ENCODE assay signal across 9 cellular contexts in genomic region chr5:140926903-140927573, GRCh38. TPM values are rescaled to one million over a fixed set of nuclear protein-coding genes. Genes with fewer than 3 reads are reported as not detected.
DNase-seq lines count a peak whose midpoint lies in the region; TF ChIP-seq lines count a peak whose summit lies in the region.
"Had no signal": no experiment of that assay in that cellular context is flagged by ENCODE, and none has a peak within 500 bp of the region (broad histone marks: within the 10 kb centered on the region; RNA-seq: fewer than 3 reads in every experiment).

No MANE protein-coding gene starts in this region.

- peak overlapping the region; percentile 29 for H3K4me3 ChIP-seq in astrocyte of the cerebellum (ENCODE audit: low read depth, low read length)
- H3K4me3 ChIP-seq: SJSA1 had no signal

- in situ Hi-C loops in astrocyte of the cerebellum (cut with HindIII; ENCODE audit: low sequenced_read_pairs) = no loop called here

- no peak overlapping the region for H3K27ac Mint-ChIP-seq in immature natural killer cell
- no peak overlapping the region for H3K27ac Mint-ChIP-seq in stimulated activated naive CD8-positive, alpha-beta T cell treated with anti-CD3 and anti-CD28 coated beads, Interleukin-15, Interleukin-2, amounts not matched to agents 100 ng/mL and 50 ng/mL, for 24 hours

- peaks cover 6 to 8% of the 10 kb centered on the region in 2 donors for H3K4me1 Mint-ChIP-seq in immature natural killer cell
- peaks cover 6% of the 10 kb centered on the region for H3K4me1 Mint-ChIP-seq in stimulated activated naive CD8-positive, alpha-beta T cell treated with anti-CD3 and anti-CD28 coated beads, Interleukin-15, Interleukin-2, amounts not matched to agents 100 ng/mL and 50 ng/mL, for 24 hours (ENCODE audit: low read depth)

- no peak for TF ChIP-seq CTCF in astrocyte of the cerebellum (IDR thresholded peaks at IDR 0.05; ENCODE audit: low read depth, low read length, missing control alignments)

- peaks cover 7 to 21% (median 12%) of the 10 kb centered on the region in 3 donors for H3K27me3 Mint-ChIP-seq in immature natural killer cell (ENCODE audit: low read depth in 3 of 3)
- H3K27me3 Mint-ChIP-seq in stimulated activated naive CD8-positive, alpha-beta T cell treated with anti-CD3 and anti-CD28 coated beads, Interleukin-15, Interleukin-2, amounts not matched to agents 100 ng/mL and 50 ng/mL, for 24 hours = peaks cover 61% of the 10 kb centered on the region

- H3K4me3 Mint-ChIP-seq in immature natural killer cell = peak overlapping the region; percentile 50 to 64 (median 54)
- H3K4me3 Mint-ChIP-seq in stimulated activated naive CD8-positive, alpha-beta T cell treated with anti-CD3 and anti-CD28 coated beads, Interleukin-15, Interleukin-2, amounts not matched to agents 100 ng/mL and 50 ng/mL, for 24 hours = peak overlapping the region; percentile 7

- no peaks in the 10 kb centered on the region for H3K36me3 Mint-ChIP-seq in immature natural killer cell
- H3K36me3 Mint-ChIP-seq in stimulated activated naive CD8-positive, alpha-beta T cell treated with anti-CD3 and anti-CD28 coated beads, Interleukin-15, Interleukin-2, amounts not matched to agents 100 ng/mL and 50 ng/mL, for 24 hours (ENCODE audit: low read depth) = no peaks in the 10 kb centered on the region

- H3K9me3 Mint-ChIP-seq in immature natural killer cell = peaks cover 4 to 47% (median 5%) of the 10 kb centered on the region in 6 donors
- H3K9me3 Mint-ChIP-seq in stimulated activated naive CD8-positive, alpha-beta T cell treated with anti-CD3 and anti-CD28 coated beads, Interleukin-15, Interleukin-2, amounts not matched to agents 100 ng/mL and 50 ng/mL, for 24 hours = no peaks in the 10 kb centered on the region

- DNase-seq in NCI-H2196 (lab: John Stamatoyannopoulos, UW; ENCODE audit: unreplicated experiment) (peak; percentile 18), NCI-H2196 treated with DMSO at 0.1 percent for 48 hours (lab: John Stamatoyannopoulos, UW; ENCODE audit: unreplicated experiment) (no peak), astrocyte of the cerebellum (ENCODE audit: low read depth) (no peak), immature natural killer cell (no peak), HK-2 (ENCODE audit: unreplicated experiment) (no peak), GDM1 (lab: John Stamatoyannopoulos, UW) (no peak)
- no peak for DNase-seq in activated CD8-positive, alpha-beta memory T cell treated with anti-CD3 and anti-CD28 coated beads for 24 hours

RNA-seq across cellular contexts. Expression of gene PCDHAC1, which starts 0.9 kb away (rescaled TPM):
- not detected for polyA plus RNA-seq in immature natural killer cell

RNA-seq across cellular contexts. Expression of gene PCDHAC2, which starts 39.2 kb away (rescaled TPM):
- polyA plus RNA-seq in immature natural killer cell = not detected

RNA-seq across cellular contexts. Expression of gene PCDHA13, which starts 45.1 kb away (rescaled TPM):
- not detected for polyA plus RNA-seq in immature natural killer cell

RNA-seq across cellular contexts. Expression of gene PCDHA12, which starts 51.9 kb away (rescaled TPM):
- not detected for polyA plus RNA-seq in immature natural killer cell

RNA-seq across cellular contexts. Expression of gene PCDHA11, which starts 58.3 kb away (rescaled TPM):
- not detected for polyA plus RNA-seq in immature natural killer cell
